ENCODE assay signal across 10 cellular contexts in the genomic region with DNA sequence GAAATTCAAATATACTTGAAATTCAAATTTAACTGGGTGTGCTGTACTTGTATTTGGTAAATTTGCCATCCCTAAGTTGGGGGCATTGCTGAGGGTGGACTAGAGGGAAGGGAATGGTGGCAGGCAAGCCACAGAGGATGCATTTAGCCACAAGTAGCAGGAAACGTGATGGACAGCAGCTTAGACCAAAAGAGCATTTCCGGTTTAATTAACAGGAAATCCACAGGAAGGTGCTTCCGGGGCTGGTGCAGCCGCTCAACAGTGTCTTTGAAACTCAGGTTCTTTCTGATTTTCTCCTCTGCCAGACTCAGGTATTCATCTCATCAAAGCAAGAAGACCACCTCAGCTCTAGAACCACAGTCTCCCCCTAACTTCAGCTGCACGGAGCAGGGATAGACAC. TPM values are rescaled to one million over a fixed set of nuclear protein-coding genes. Genes with fewer than 3 reads are reported as not detected.
DNase-seq lines count a peak whose midpoint lies in the region; ATAC-seq, FAIRE-seq and TF ChIP-seq lines count a peak whose summit lies in the region.
"Had no signal": no experiment of that assay in that cellular context is flagged by ENCODE, and none has a peak within 500 bp of the region (broad histone marks: within the 10 kb centered on the region; RNA-seq: fewer than 3 reads in every experiment).

No MANE protein-coding gene starts in this region.

- H3K4me2 ChIP-seq in mesenchymal stem cell (ENCODE audit: low read length, poor library complexity, severe bottlenecking) = no peak overlapping the region

- no peak overlapping the region for H3K4me3 ChIP-seq in mesenchymal stem cell (ENCODE audit: insufficient read depth in 1 of 2, low read depth in 1 of 2, low read length in 2 of 2)

- no peak overlapping the region for H3K9ac ChIP-seq in mesenchymal stem cell (ENCODE audit: low read length)

- H3K27ac ChIP-seq in mesenchymal stem cell (ENCODE audit: low read length, poor library complexity, severe bottlenecking) = no peak overlapping the region

- H3K4ac ChIP-seq in mesenchymal stem cell (ENCODE audit: low read depth in 1 of 2, low read length in 2 of 2) = no peak overlapping the region

- H3K27me3 ChIP-seq in mesenchymal stem cell (ENCODE audit: control insufficient read depth in 1 of 2, insufficient read depth in 1 of 2, low read length in 2 of 2) = peaks cover 5 to 6% of the 10 kb centered on the region in 2 experiments

- POLR2A ChIA-PET in HEK293T (lab: Yijun Ruan, JAX) = no interaction called here

- H4K8ac ChIP-seq in mesenchymal stem cell (ENCODE audit: low read length) = no peak overlapping the region

- peaks cover 3% of the 10 kb centered on the region for H3K4me1 ChIP-seq in mesenchymal stem cell (ENCODE audit: control insufficient read depth, insufficient read depth, low read depth, low read length)

- no peak overlapping the region for H2AFZ ChIP-seq in mesenchymal stem cell (ENCODE audit: low read depth, low read length)

- H3K27me3 Mint-ChIP-seq in effector memory CD8-positive, alpha-beta T cell = no peaks in the 10 kb centered on the region

- no peak overlapping the region for H3K23ac ChIP-seq in mesenchymal stem cell (ENCODE audit: low read length in 2 of 2)

- peak overlapping the region; percentile 75 to 76 for H3K4me3 Mint-ChIP-seq in effector memory CD8-positive, alpha-beta T cell

- no peak overlapping the region for H2BK120ac ChIP-seq in mesenchymal stem cell (ENCODE audit: low read depth, low read length)

- FAIRE-seq in GM12892 (lab: Jason Lieb, UNC) = peak; percentile 60

- H3K9me3 ChIP-seq in mesenchymal stem cell (ENCODE audit: control insufficient read depth, low read length) = no peaks in the 10 kb centered on the region

- no peaks in the 10 kb centered on the region for H3K36me3 ChIP-seq in mesenchymal stem cell (ENCODE audit: control insufficient read depth in 1 of 2, insufficient read depth in 2 of 2, low read depth in 1 of 2, low read length in 2 of 2)

- no peak overlapping the region for H2BK5ac ChIP-seq in mesenchymal stem cell (ENCODE audit: low read depth, low read length, poor library complexity, severe bottlenecking)

- H2BK15ac ChIP-seq in mesenchymal stem cell (ENCODE audit: low read depth, poor library complexity, severe bottlenecking) = no peak overlapping the region

- no peak for TF ChIP-seq POLR2A in GM12892 (IDR thresholded peaks at IDR 0.05; ENCODE audit: low read depth, low read length)

- peak overlapping the region; percentile 89 to 90 for H3K27ac Mint-ChIP-seq in effector memory CD8-positive, alpha-beta T cell

- CTCF ChIA-PET in HEK293T (lab: Yijun Ruan, JAX) = no interaction called here

- no peak overlapping the region for H3K18ac ChIP-seq in mesenchymal stem cell (ENCODE audit: low read depth in 1 of 2, low read length in 2 of 2)

- peaks cover 17 to 24% of the 10 kb centered on the region in 2 donors for H3K4me1 Mint-ChIP-seq in effector memory CD8-positive, alpha-beta T cell (ENCODE audit: low read depth in 2 of 2)

- no peak overlapping the region for H4K91ac ChIP-seq in mesenchymal stem cell (ENCODE audit: low read length)

- DNase-seq in GM12892 (ENCODE audit: insufficient read length) (no peak), NAMALWA (ENCODE audit: low spot score) (peak; percentile 24), HEK293T (ENCODE audit: extremely low spot score) (no peak), DMS153 treated with DMSO at 0.1 percent for 48 hours (lab: John Stamatoyannopoulos, UW; ENCODE audit: unreplicated experiment) (no peak), left lobe of liver (ENCODE audit: low spot score) (no peak), mesenchymal stem cell (no peak)
- peak in 1 of 3 experiments; percentile 4 for DNase-seq in effector memory CD8-positive, alpha-beta T cell
- DNase-seq: NCI-H1417 had no signal

- H3K9me3 Mint-ChIP-seq in effector memory CD8-positive, alpha-beta T cell = peaks cover 0 to 1% of the 10 kb centered on the region in 2 donors

- H3K14ac ChIP-seq in mesenchymal stem cell (ENCODE audit: low read length in 2 of 2) = no peak overlapping the region

- H3K79me1 ChIP-seq in mesenchymal stem cell (replicated peaks; ENCODE audit: low read length, poor library complexity, severe bottlenecking) = no peaks in the 10 kb centered on the region

- peak; percentile 66 for ATAC-seq in GM21526 (IDR thresholded peaks at IDR 0.05; ENCODE audit: low FRiP score, unreplicated experiment)
- peak; percentile 68 for ATAC-seq in effector memory CD8-positive, alpha-beta T cell (replicated peaks)
- no peak for ATAC-seq in left lobe of liver

- no peaks in the 10 kb centered on the region for H3K36me3 Mint-ChIP-seq in effector memory CD8-positive, alpha-beta T cell (ENCODE audit: insufficient read depth)

- no peak overlapping the region for H2BK12ac ChIP-seq in mesenchymal stem cell (ENCODE audit: low read length in 2 of 2)

- 88% methylated on average over 4 of the region's 5 CpGs for WGBS in mesenchymal stem cell

- no peak overlapping the region for H2AK5ac ChIP-seq in mesenchymal stem cell (ENCODE audit: low read length, severe bottlenecking)

TF ChIP-seq in HEK293T, 16 proteins besides CTCF, POLR2A, EP300 and RAD21:
- TF ChIP-seq HDGF (IDR thresholded peaks at IDR 0.05; ENCODE audit: borderline replicate concordance) (no peak), NFRKB (IDR thresholded peaks at IDR 0.05) (no peak), ZNF384 (IDR thresholded peaks at IDR 0.05) (no peak), CTBP1 (IDR thresholded peaks at IDR 0.05; ENCODE audit: borderline replicate concordance) (no peak), TARDBP (IDR thresholded peaks at IDR 0.05) (no peak), ARNT (IDR thresholded peaks at IDR 0.05) (no peak), FOXA1 (IDR thresholded peaks at IDR 0.05) (no peak), L3MBTL2 (conservative IDR thresholded peaks at IDR 0.05) (no peak), FOXM1 (IDR thresholded peaks at IDR 0.05; ENCODE audit: borderline replicate concordance) (no peak), SUZ12 (IDR thresholded peaks at IDR 0.05) (no peak), LEF1 (IDR thresholded peaks at IDR 0.05; ENCODE audit: borderline replicate concordance) (no peak), PKNOX1 (IDR thresholded peaks at IDR 0.05) (no peak), ELF4 (IDR thresholded peaks at IDR 0.05) (no peak), SP1 (IDR thresholded peaks at IDR 0.05) (no peak), FOXK2 (IDR thresholded peaks at IDR 0.05) (no peak), BHLHE40 (IDR thresholded peaks at IDR 0.05; ENCODE audit: borderline replicate concordance) (no peak)

RNA-seq across cellular contexts. Expression of gene BCAS1, which starts 7.9 kb away (rescaled TPM):
- 2.5 TPM for polyA plus RNA-seq in GM12892 (2012; ENCODE audit: missing spikeins)
- 0.08 TPM for total RNA-seq in left lobe of liver
- not detected for polyA plus RNA-seq in mesenchymal stem cell (2013, experiment 1 of 2)
- polyA plus RNA-seq in mesenchymal stem cell (2013, experiment 2 of 2) = not detected
- polyA plus RNA-seq: fibroblast of lung had no signal
